In genomic region chr19:13622727-13623126, GRCh38 we compare ENCODE assay signal across 19 cellular contexts.
DNase-seq lines count a peak whose midpoint lies in the region; ATAC-seq and TF ChIP-seq lines count a peak whose summit lies in the region.
"Had no signal": no experiment of that assay in that cellular context is flagged by ENCODE, and none has a peak within 500 bp of the region (broad histone marks: within the 10 kb centered on the region; RNA-seq: fewer than 3 reads in every experiment).

No MANE protein-coding gene starts in this region.

- H3K4me3 ChIP-seq in SK-N-MC: peak overlapping the region; percentile 64

- no peaks in the 10 kb centered on the region for H3K9me3 Mint-ChIP-seq in nephron progenitor cell
- H3K9me3 Mint-ChIP-seq: mesothelial cell of epicardium; stimulated activated naive CD8-positive, alpha-beta T cell treated with anti-CD3 and anti-CD28 coated beads, Interleukin-15, amount 100 ng/mL, for 72 hours; T-helper 1 cell treated with Interleukin-12 subunit alpha and Interleukin-12 subunit beta and Interleukin-4 antibody, amounts not matched to agents 30 μg/mL and 1 μg/mL, for 36 hours had no signal

- H3K9me3 ChIP-seq in SK-N-MC (ENCODE audit: low read depth, low read length): no peaks in the 10 kb centered on the region
- H3K9me3 ChIP-seq: neutrophil had no signal

- H3K27ac Mint-ChIP-seq in nephron progenitor cell: no peak overlapping the region
- H3K27ac Mint-ChIP-seq: activated T-helper 17 cell treated with anti-CD3 and anti-CD28 coated beads, Interleukin-2, amount 50 U/mL, for 72 hours; mesothelial cell of epicardium; T-helper 1 cell treated with Interleukin-12 subunit alpha and Interleukin-12 subunit beta and Interleukin-4 antibody, amounts not matched to agents 30 μg/mL and 1 μg/mL, for 36 hours had no signal

- peak overlapping the region; percentile 63 for H3K9ac ChIP-seq in SK-N-MC (ENCODE audit: insufficient read length)

- ATAC-seq in HG03442 (IDR thresholded peaks at IDR 0.05; ENCODE audit: unreplicated experiment) (no peak), GM18502 (IDR thresholded peaks at IDR 0.05; ENCODE audit: poor library complexity, unreplicated experiment) (no peak), HG03457 (IDR thresholded peaks at IDR 0.05; ENCODE audit: unreplicated experiment) (no peak)
- ATAC-seq: activated T-helper 17 cell treated with anti-CD3 and anti-CD28 coated beads, Interleukin-2, amount 50 U/mL, for 72 hours; stimulated activated naive CD8-positive, alpha-beta T cell treated with anti-CD3 and anti-CD28 coated beads, Interleukin-15, amount 100 ng/mL, for 72 hours had no signal

- no peak for TF ChIP-seq CTCF in nephron progenitor cell (IDR thresholded peaks at IDR 0.05)

- peak in 2 of 3 experiments; percentile 60 to 74 for DNase-seq in NCI-H1417 (lab: John Stamatoyannopoulos, UW)
- no peak for DNase-seq in NCI-H1417 treated with DMSO at 0.1 percent for 48 hours (lab: John Stamatoyannopoulos, UW)
- DNase-seq in NCI-H1092 treated with DMSO at 0.1 percent for 48 hours (lab: John Stamatoyannopoulos, UW): peak; percentile 71
- DNase-seq in SK-N-MC (ENCODE audit: low read depth, low spot score): no peak
- no peak for DNase-seq in nephron progenitor cell
- DNase-seq: DND-41; kidney glomerular epithelial cell; MM.1S; NCI-H226; Right ventricle myocardium superior; stimulated activated naive CD8-positive, alpha-beta T cell treated with anti-CD3 and anti-CD28 coated beads, Interleukin-15, amount 100 ng/mL, for 72 hours had no signal

- peak overlapping the region; percentile 55 for H3K4me3 Mint-ChIP-seq in nephron progenitor cell
- H3K4me3 Mint-ChIP-seq: activated T-helper 17 cell treated with anti-CD3 and anti-CD28 coated beads, Interleukin-2, amount 50 U/mL, for 72 hours; mesothelial cell of epicardium; stimulated activated naive CD8-positive, alpha-beta T cell treated with anti-CD3 and anti-CD28 coated beads, Interleukin-15, amount 100 ng/mL, for 72 hours; T-helper 1 cell treated with Interleukin-12 subunit alpha and Interleukin-12 subunit beta and Interleukin-4 antibody, amounts not matched to agents 30 μg/mL and 1 μg/mL, for 36 hours had no signal

- peak overlapping the region; percentile 22; the same call in 1 of the 2 replicates for H3K27ac ChIP-seq in SK-N-MC
- H3K27ac ChIP-seq: C4-2B, neutrophil had no signal

- H3K4me1 Mint-ChIP-seq in nephron progenitor cell: peaks cover 32% of the 10 kb centered on the region
- H3K4me1 Mint-ChIP-seq: mesothelial cell of epicardium; stimulated activated naive CD8-positive, alpha-beta T cell treated with anti-CD3 and anti-CD28 coated beads, Interleukin-15, amount 100 ng/mL, for 72 hours had no signal

- H3K27me3 Mint-ChIP-seq in nephron progenitor cell (ENCODE audit: low read depth, poor library complexity): peaks cover 66% of the 10 kb centered on the region

- no peaks in the 10 kb centered on the region for H3K36me3 Mint-ChIP-seq in nephron progenitor cell (ENCODE audit: low read depth)
- H3K36me3 Mint-ChIP-seq: mesothelial cell of epicardium had no signal

- H3K36me3 ChIP-seq in SK-N-MC (ENCODE audit: insufficient read depth, low read length): no peaks in the 10 kb centered on the region
- H3K36me3 ChIP-seq: neutrophil had no signal

Comparison
In these comparisons a context has a peak if more than half of its experiments do, and no peak if none do; other contexts are left out.
1. DNase-seq: peak in NCI-H1417 (2 of 3) and NCI-H1092 treated with DMSO at 0.1 percent for 48 hours (single experiment); none in NCI-H1417 treated with DMSO at 0.1 percent for 48 hours (single experiment), SK-N-MC (single experiment) and nephron progenitor cell (single experiment).